ENCODE assay signal across 2 cellular contexts in the genomic region with DNA sequence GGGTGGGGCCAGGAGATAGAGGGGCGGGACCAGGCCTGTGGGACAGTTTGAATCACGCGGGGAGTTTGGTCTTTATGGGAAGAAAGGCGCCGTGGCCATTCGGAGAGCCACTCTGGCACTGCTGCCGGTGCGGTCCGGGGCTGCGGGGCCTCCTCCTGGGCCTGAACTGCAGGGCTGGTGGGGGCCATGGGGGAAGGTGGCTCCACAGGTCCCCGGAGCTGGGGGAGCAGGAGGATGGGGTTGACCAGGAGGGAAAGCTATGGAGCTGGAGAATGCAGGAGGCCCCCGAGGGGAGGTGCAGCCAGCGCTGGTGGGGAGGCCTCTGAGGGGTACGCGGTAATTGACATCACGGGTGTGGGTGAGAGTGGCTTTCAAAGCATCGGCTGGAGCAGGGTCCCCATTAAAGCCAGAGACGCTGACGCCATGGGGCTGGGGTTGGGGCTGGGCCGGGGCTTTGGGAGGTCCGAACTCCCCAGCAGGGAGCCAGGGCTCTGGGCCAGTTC.
A peak's percentile ranks its signal among the peaks of the same experiment; 100 is the strongest.
TF ChIP-seq lines count a peak whose summit lies in the region.

No MANE protein-coding gene starts in this region.

TF ChIP-seq in HepG2, 621 proteins besides CTCF, POLR2A, EP300 and RAD21 (continues in another document):
- TF ChIP-seq, protein P1, sequence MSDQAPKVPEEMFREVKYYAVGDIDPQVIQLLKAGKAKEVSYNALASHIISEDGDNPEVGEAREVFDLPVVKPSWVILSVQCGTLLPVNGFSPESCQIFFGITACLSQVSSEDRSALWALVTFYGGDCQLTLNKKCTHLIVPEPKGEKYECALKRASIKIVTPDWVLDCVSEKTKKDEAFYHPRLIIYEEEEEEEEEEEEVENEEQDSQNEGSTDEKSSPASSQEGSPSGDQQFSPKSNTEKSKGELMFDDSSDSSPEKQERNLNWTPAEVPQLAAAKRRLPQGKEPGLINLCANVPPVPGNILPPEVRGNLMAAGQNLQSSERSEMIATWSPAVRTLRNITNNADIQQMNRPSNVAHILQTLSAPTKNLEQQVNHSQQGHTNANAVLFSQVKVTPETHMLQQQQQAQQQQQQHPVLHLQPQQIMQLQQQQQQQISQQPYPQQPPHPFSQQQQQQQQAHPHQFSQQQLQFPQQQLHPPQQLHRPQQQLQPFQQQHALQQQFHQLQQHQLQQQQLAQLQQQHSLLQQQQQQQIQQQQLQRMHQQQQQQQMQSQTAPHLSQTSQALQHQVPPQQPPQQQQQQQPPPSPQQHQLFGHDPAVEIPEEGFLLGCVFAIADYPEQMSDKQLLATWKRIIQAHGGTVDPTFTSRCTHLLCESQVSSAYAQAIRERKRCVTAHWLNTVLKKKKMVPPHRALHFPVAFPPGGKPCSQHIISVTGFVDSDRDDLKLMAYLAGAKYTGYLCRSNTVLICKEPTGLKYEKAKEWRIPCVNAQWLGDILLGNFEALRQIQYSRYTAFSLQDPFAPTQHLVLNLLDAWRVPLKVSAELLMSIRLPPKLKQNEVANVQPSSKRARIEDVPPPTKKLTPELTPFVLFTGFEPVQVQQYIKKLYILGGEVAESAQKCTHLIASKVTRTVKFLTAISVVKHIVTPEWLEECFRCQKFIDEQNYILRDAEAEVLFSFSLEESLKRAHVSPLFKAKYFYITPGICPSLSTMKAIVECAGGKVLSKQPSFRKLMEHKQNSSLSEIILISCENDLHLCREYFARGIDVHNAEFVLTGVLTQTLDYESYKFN (CRISPR knock-in tag; conservative IDR thresholded peaks at IDR 0.05) = no peak
- TF ChIP-seq SAFB2 (CRISPR knock-in tag; IDR thresholded peaks at IDR 0.05; ENCODE audit: borderline replicate concordance, low read depth) (no peak), ZNF383 (CRISPR knock-in tag; IDR thresholded peaks at IDR 0.05; ENCODE audit: borderline replicate concordance) (0 out of 2 replicates have a peak, but pooled peaks have one; percentile 38), TAF15 (IDR thresholded peaks at IDR 0.05; ENCODE audit: low read depth, low read length, poor library complexity, severe bottlenecking) (peak; percentile 34), TBP (CRISPR knock-in tag; IDR thresholded peaks at IDR 0.05) (no peak), POLR2G (IDR thresholded peaks at IDR 0.05; ENCODE audit: low read depth, low read length) (no peak), NFE2L2 (IDR thresholded peaks at IDR 0.05; ENCODE audit: low read length) (no peak), HHEX (CRISPR knock-in tag; IDR thresholded peaks at IDR 0.05) (no peak)
- TF ChIP-seq, protein P2, sequence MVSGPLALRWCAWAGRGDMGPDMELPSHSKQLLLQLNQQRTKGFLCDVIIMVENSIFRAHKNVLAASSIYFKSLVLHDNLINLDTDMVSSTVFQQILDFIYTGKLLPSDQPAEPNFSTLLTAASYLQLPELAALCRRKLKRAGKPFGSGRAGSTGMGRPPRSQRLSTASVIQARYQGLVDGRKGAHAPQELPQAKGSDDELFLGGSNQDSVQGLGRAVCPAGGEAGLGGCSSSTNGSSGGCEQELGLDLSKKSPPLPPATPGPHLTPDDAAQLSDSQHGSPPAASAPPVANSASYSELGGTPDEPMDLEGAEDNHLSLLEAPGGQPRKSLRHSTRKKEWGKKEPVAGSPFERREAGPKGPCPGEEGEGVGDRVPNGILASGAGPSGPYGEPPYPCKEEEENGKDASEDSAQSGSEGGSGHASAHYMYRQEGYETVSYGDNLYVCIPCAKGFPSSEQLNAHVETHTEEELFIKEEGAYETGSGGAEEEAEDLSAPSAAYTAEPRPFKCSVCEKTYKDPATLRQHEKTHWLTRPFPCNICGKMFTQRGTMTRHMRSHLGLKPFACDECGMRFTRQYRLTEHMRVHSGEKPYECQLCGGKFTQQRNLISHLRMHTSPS (CRISPR knock-in tag; IDR thresholded peaks at IDR 0.05; ENCODE audit: low read depth) = no peak
- TF ChIP-seq, protein P3, sequence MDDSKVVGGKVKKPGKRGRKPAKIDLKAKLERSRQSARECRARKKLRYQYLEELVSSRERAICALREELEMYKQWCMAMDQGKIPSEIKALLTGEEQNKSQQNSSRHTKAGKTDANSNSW (CRISPR knock-in tag; IDR thresholded peaks at IDR 0.05; ENCODE audit: borderline replicate concordance) = no peak
- TF ChIP-seq, protein P4, sequence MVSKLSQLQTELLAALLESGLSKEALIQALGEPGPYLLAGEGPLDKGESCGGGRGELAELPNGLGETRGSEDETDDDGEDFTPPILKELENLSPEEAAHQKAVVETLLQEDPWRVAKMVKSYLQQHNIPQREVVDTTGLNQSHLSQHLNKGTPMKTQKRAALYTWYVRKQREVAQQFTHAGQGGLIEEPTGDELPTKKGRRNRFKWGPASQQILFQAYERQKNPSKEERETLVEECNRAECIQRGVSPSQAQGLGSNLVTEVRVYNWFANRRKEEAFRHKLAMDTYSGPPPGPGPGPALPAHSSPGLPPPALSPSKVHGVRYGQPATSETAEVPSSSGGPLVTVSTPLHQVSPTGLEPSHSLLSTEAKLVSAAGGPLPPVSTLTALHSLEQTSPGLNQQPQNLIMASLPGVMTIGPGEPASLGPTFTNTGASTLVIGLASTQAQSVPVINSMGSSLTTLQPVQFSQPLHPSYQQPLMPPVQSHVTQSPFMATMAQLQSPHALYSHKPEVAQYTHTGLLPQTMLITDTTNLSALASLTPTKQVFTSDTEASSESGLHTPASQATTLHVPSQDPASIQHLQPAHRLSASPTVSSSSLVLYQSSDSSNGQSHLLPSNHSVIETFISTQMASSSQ (IDR thresholded peaks at IDR 0.05; ENCODE audit: low read depth) = no peak
- TF ChIP-seq, protein P4 (CRISPR knock-in tag; IDR thresholded peaks at IDR 0.05; ENCODE audit: borderline replicate concordance) = no peak

TF ChIP-seq in SK-N-SH, 30 proteins besides CTCF, POLR2A, EP300 and RAD21:
- no peak for TF ChIP-seq EZH2phosphoT487 (IDR thresholded peaks at IDR 0.05; ENCODE audit: borderline replicate concordance, low read depth)
